18 cellular contexts compared by ENCODE assay signal in genomic region chr5:57335092-57335491, GRCh38.
DNase-seq lines count a peak whose midpoint lies in the region.
"Had no signal": no experiment of that assay in that cellular context is flagged by ENCODE, and none has a peak within 500 bp of the region (broad histone marks: within the 10 kb centered on the region; RNA-seq: fewer than 3 reads in every experiment).

No MANE protein-coding gene starts in this region.

- no peaks in the 10 kb centered on the region for H3K9me3 Mint-ChIP-seq in activated CD4-positive, alpha-beta memory T cell treated with anti-CD3 and anti-CD28 coated beads, Interleukin-2, amount 10 ng/mL, durations not matched to agents 7 days and 5 days

- H3K4me3 Mint-ChIP-seq in activated CD4-positive, alpha-beta memory T cell treated with anti-CD3 and anti-CD28 coated beads, Interleukin-2, amount 10 ng/mL, durations not matched to agents 7 days and 5 days = no peak overlapping the region
- H3K4me3 Mint-ChIP-seq: CD14-positive monocyte had no signal

- POLR2A ChIA-PET in activated CD4-positive, alpha-beta memory T cell treated with anti-CD3 and anti-CD28 coated beads, Interleukin-2, amount 10 ng/mL, durations not matched to agents 7 days and 5 days (lab: Charles Lee) = no interaction called here

- CTCF ChIA-PET in activated CD4-positive, alpha-beta memory T cell treated with anti-CD3 and anti-CD28 coated beads, Interleukin-2, amount 10 ng/mL, durations not matched to agents 7 days and 5 days (lab: Charles Lee) = no interaction called here

- no peak overlapping the region for H3K27ac Mint-ChIP-seq in activated CD4-positive, alpha-beta memory T cell treated with anti-CD3 and anti-CD28 coated beads, Interleukin-2, amount 10 ng/mL, durations not matched to agents 7 days and 5 days
- H3K27ac Mint-ChIP-seq: CD14-positive monocyte, progenitor cell of endocrine pancreas had no signal

- H3K36me3 Mint-ChIP-seq in activated CD4-positive, alpha-beta memory T cell treated with anti-CD3 and anti-CD28 coated beads, Interleukin-2, amount 10 ng/mL, durations not matched to agents 7 days and 5 days (ENCODE audit: low read depth) = no peaks in the 10 kb centered on the region
- H3K36me3 Mint-ChIP-seq: CD14-positive monocyte had no signal

- H3K4me1 Mint-ChIP-seq in activated CD4-positive, alpha-beta memory T cell treated with anti-CD3 and anti-CD28 coated beads, Interleukin-2, amount 10 ng/mL, durations not matched to agents 7 days and 5 days = no peaks in the 10 kb centered on the region
- H3K4me1 Mint-ChIP-seq: CD14-positive monocyte had no signal

- DNase-seq in Caki2 (ENCODE audit: low read depth) = peak; percentile 61
- DNase-seq in M059J (ENCODE audit: low read depth) = peak; percentile 69
- DNase-seq in dedifferentiated amniotic fluid mesenchymal stem cell (ENCODE audit: extremely low spot score) = peak; percentile 66
- DNase-seq in lung microvascular endothelial cell (ENCODE audit: low read depth in 2 of 2) = peak; percentile 42 to 57
- no peak for DNase-seq in iPS-NIHi7 (ENCODE audit: extremely low spot score)
- DNase-seq in activated CD4-positive, alpha-beta memory T cell treated with anti-CD3 and anti-CD28 coated beads, Interleukin-2, amount 10 ng/mL, durations not matched to agents 7 days and 5 days = no peak
- DNase-seq in SW 1271 (lab: John Stamatoyannopoulos, UW) = no peak
- no peak for DNase-seq in activated CD4-positive, CD25-positive, alpha-beta regulatory T cell (lab: John Stamatoyannopoulos, UW)
- DNase-seq: adrenal gland; dorsolateral prefrontal cortex; Karpas-422; NCI-H2081; Right ventricle myocardium superior; stimulated activated CD4-positive, alpha-beta T cell treated with anti-CD3 and anti-CD28 coated beads, Interleukin-1b, Interleukin-23, amount 100 ng/mL, for 48 hours; T1000; transverse colon had no signal

- in situ Hi-C loops in Caki2 (cut with HindIII; ENCODE audit: low pct_unique_long_range_greater_than_20kb, low sequenced_read_pairs) = no loop called here

- H3K27me3 Mint-ChIP-seq in activated CD4-positive, alpha-beta memory T cell treated with anti-CD3 and anti-CD28 coated beads, Interleukin-2, amount 10 ng/mL, durations not matched to agents 7 days and 5 days = peaks cover 2% of the 10 kb centered on the region
- H3K27me3 Mint-ChIP-seq: progenitor cell of endocrine pancreas had no signal

Comparison
In these comparisons a context has a peak if more than half of its experiments do, and no peak if none do; other contexts are left out.
1. DNase-seq: peak in Caki2 (single experiment), M059J (single experiment), dedifferentiated amniotic fluid mesenchymal stem cell (single experiment) and lung microvascular endothelial cell (2 of 2); none in iPS-NIHi7 (single experiment), activated CD4-positive, alpha-beta memory T cell treated with anti-CD3 and anti-CD28 coated beads, Interleukin-2, amount 10 ng/mL, durations not matched to agents 7 days and 5 days (single experiment), SW 1271 (0 of 2) and activated CD4-positive, CD25-positive, alpha-beta regulatory T cell (0 of 4).